ENCODE assay signal across 14 cellular contexts in the genomic region with DNA sequence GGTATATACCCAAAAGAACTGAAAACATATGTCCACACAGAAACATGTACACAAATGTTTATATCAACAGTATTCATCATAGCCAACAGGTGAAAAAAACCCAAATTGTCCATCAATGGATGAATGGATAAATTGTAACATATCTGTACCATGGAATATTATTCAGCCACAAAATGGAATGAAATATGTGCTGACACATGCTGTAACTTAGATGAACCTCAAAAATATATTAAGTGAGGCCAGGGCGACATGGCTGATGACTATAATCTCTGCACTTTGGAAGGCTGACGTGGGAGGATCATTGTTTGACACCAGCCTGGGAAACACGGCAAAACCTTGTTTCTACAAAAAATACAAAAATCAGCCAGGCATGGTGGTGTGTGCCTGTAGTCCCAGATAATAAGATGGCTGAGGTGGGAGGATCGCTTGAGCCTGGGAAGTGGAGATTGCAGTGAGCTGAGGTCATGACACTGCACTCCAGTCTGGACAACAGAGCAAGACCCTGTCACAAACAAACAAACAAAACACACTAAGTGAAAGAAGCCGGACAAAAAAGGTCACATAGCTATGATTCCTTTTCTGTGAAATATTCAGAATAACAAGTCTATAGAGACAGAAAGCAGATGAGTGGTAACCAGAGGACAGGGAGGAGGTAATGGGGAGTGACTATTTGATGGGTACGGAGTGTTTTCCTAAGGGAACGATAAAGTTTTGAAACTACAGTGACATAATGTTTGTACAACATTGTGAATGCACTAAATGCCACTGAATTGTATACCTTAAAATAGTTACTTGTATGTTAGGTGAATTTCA.
"Had no signal": no experiment of that assay in that cellular context is flagged by ENCODE, and none has a peak within 500 bp of the region (broad histone marks: within the 10 kb centered on the region; RNA-seq: fewer than 3 reads in every experiment).

No MANE protein-coding gene starts in this region.

- H3K27ac Mint-ChIP-seq: activated naive CD8-positive, alpha-beta T cell treated with anti-CD3 and anti-CD28 coated beads, Interleukin-2, amount 10 ng/mL, durations not matched to agents 7 days and 5 days; natural killer cell; stimulated activated naive B cell treated with anti-CD40 and anti-IgM and Interleukin-4, amounts not matched to agents 10 μg/mL and 1 μg/mL and 100 μg/mL, for 72 hours; T-helper 2 cell treated with Interferon-gamma antibody and Interleukin-4, amounts not matched to agents 5 μg/mL and 100 μg/mL, for 36 hours had no signal

- DNase-seq: activated CD4-positive, alpha-beta T cell treated with anti-CD3 and anti-CD28 coated beads, Interleukin-2, amount 50 U/mL, for 4 hours; activated CD4-positive, CD25-positive, alpha-beta regulatory T cell treated with anti-CD3 and anti-CD28 coated beads, Interleukin-2, amount 50 U/mL, for 72 hours; activated gamma-delta T cell; activated naive CD8-positive, alpha-beta T cell treated with anti-CD3 and anti-CD28 coated beads, Interleukin-2, amount 10 ng/mL, durations not matched to agents 7 days and 5 days; activated T-cell treated with anti-CD3 and anti-CD28 coated beads, Interleukin-2, amount 50 U/mL, for 4 hours; foreskin melanocyte; natural killer cell; stimulated activated CD4-positive, alpha-beta T cell treated with anti-CD3 and anti-CD28 coated beads, Interleukin-2, amount 100 ng/mL, for 24 hours; stimulated activated naive B cell treated with anti-CD40 and anti-IgM and Interleukin-4, amounts not matched to agents 10 μg/mL and 1 μg/mL and 100 μg/mL, for 72 hours; substantia nigra; SW 1271; upper lobe of left lung had no signal

- H3K9me3 ChIP-seq: ascending aorta, upper lobe of left lung had no signal

- H3K4me1 ChIP-seq: ascending aorta, upper lobe of left lung had no signal

- H3K36me3 Mint-ChIP-seq: natural killer cell had no signal

- H3K27me3 ChIP-seq: ascending aorta, upper lobe of left lung had no signal

- H3K27me3 Mint-ChIP-seq: activated naive CD8-positive, alpha-beta T cell treated with anti-CD3 and anti-CD28 coated beads, Interleukin-2, amount 10 ng/mL, durations not matched to agents 7 days and 5 days; stimulated activated naive B cell treated with anti-CD40 and anti-IgM and Interleukin-4, amounts not matched to agents 10 μg/mL and 1 μg/mL and 100 μg/mL, for 72 hours had no signal

- H3K4me1 Mint-ChIP-seq: natural killer cell; stimulated activated naive B cell treated with anti-CD40 and anti-IgM and Interleukin-4, amounts not matched to agents 10 μg/mL and 1 μg/mL and 100 μg/mL, for 72 hours had no signal

- H3K9me3 Mint-ChIP-seq: activated naive CD8-positive, alpha-beta T cell treated with anti-CD3 and anti-CD28 coated beads, Interleukin-2, amount 10 ng/mL, durations not matched to agents 7 days and 5 days; activated T-cell treated with anti-CD3 and anti-CD28 coated beads, Interleukin-2, amount 50 U/mL, for 4 hours; natural killer cell; stimulated activated naive B cell treated with anti-CD40 and anti-IgM and Interleukin-4, amounts not matched to agents 10 μg/mL and 1 μg/mL and 100 μg/mL, for 72 hours; T-helper 2 cell treated with Interferon-gamma antibody and Interleukin-4, amounts not matched to agents 5 μg/mL and 100 μg/mL, for 36 hours had no signal

- H3K4me3 ChIP-seq: ascending aorta, upper lobe of left lung had no signal

- H3K27ac ChIP-seq: ascending aorta, upper lobe of left lung had no signal

- H3K4me3 Mint-ChIP-seq: activated naive CD8-positive, alpha-beta T cell treated with anti-CD3 and anti-CD28 coated beads, Interleukin-2, amount 10 ng/mL, durations not matched to agents 7 days and 5 days; activated T-cell treated with anti-CD3 and anti-CD28 coated beads, Interleukin-2, amount 50 U/mL, for 4 hours; natural killer cell; stimulated activated naive B cell treated with anti-CD40 and anti-IgM and Interleukin-4, amounts not matched to agents 10 μg/mL and 1 μg/mL and 100 μg/mL, for 72 hours; T-helper 2 cell treated with Interferon-gamma antibody and Interleukin-4, amounts not matched to agents 5 μg/mL and 100 μg/mL, for 36 hours had no signal
